8 cellular contexts compared by ENCODE assay signal in genomic region chr15:39580117-39580629, GRCh38. TPM values are rescaled to one million over a fixed set of nuclear protein-coding genes. Genes with fewer than 3 reads are reported as not detected.
DNase-seq lines count a peak whose midpoint lies in the region; ATAC-seq and TF ChIP-seq lines count a peak whose summit lies in the region.

No MANE protein-coding gene starts in this region.

- H3K4me3 ChIP-seq in SJSA1 (peak overlapping the region; percentile 65), neutrophil (ENCODE audit: low read depth in 1 of 2, low read length in 1 of 2) (peak overlapping the region; percentile 41 to 61), stomach smooth muscle (ENCODE audit: low read length in 2 of 2) (peak overlapping the region; percentile 70 to 89)

- peak; percentile 68 for ATAC-seq in GM21737 (IDR thresholded peaks at IDR 0.05; ENCODE audit: unreplicated experiment)

- H3K36me3 ChIP-seq in SJSA1 (peaks cover 42% of the 10 kb centered on the region), neutrophil (no peaks in the 10 kb centered on the region), stomach smooth muscle (ENCODE audit: control insufficient read depth in 2 of 2, insufficient read depth in 2 of 2, low read length in 2 of 2) (peaks cover 16 to 40% of the 10 kb centered on the region in 2 donors)

- H3K27me3 ChIP-seq in SJSA1 (replicated peaks) (no peaks in the 10 kb centered on the region), neutrophil (peaks cover 99% of the 10 kb centered on the region), stomach smooth muscle (ENCODE audit: control insufficient read depth in 1 of 2, insufficient read depth in 2 of 2, low read length in 2 of 2) (no peaks in the 10 kb centered on the region)

- H3K27ac ChIP-seq in SJSA1 (peak overlapping the region; percentile 90), neutrophil (no peak overlapping the region), stomach smooth muscle (ENCODE audit: low read length) (peak overlapping the region; percentile 96)

- TF ChIP-seq CTCF in LNCAP (IDR thresholded peaks at IDR 0.05) (peak; percentile 55), neutrophil (IDR thresholded peaks at IDR 0.05) (peak; percentile 79)

- H3K9me3 ChIP-seq in SJSA1 (replicated peaks) (no peaks in the 10 kb centered on the region), neutrophil (no peaks in the 10 kb centered on the region), stomach smooth muscle (ENCODE audit: control insufficient read depth in 2 of 2, low read length in 2 of 2) (no peaks in the 10 kb centered on the region)

- DNase-seq in DMS 273 (lab: John Stamatoyannopoulos, UW; ENCODE audit: unreplicated experiment) (peak; percentile 95), SJSA1 (ENCODE audit: low read depth in 1 of 2, low spot score in 2 of 2) (peak; percentile 91 to 99), foreskin melanocyte (peak; percentile 76)
- peak; percentile 49 to 67 (median 60) for DNase-seq in activated naive CD4-positive, alpha-beta T cell (lab: John Stamatoyannopoulos, UW)

- peak overlapping the region; percentile 80 to 97 for H3K9ac ChIP-seq in stomach smooth muscle (ENCODE audit: low read length in 2 of 2)

- peaks cover 52% of the 10 kb centered on the region for H3K4me1 ChIP-seq in SJSA1 (replicated peaks)
- H3K4me1 ChIP-seq in neutrophil (ENCODE audit: control insufficient read depth in 1 of 2, insufficient read depth in 1 of 2, low read depth in 1 of 2, low read length in 1 of 2), result peaks cover 15 to 20% of the 10 kb centered on the region in 2 experiments
- peaks cover 48% of the 10 kb centered on the region for H3K4me1 ChIP-seq in stomach smooth muscle (ENCODE audit: control insufficient read depth, insufficient read depth, low read length)

RNA-seq across cellular contexts. Expression of gene THBS1, which starts 0.7 kb away (rescaled TPM):
- total RNA-seq in SJSA1 (2014; rRNA removed; shearing (Covaris generic)), result 332 and 499 TPM in 2 replicates
